ENCODE assay signal across 26 cellular contexts in the genomic region with DNA sequence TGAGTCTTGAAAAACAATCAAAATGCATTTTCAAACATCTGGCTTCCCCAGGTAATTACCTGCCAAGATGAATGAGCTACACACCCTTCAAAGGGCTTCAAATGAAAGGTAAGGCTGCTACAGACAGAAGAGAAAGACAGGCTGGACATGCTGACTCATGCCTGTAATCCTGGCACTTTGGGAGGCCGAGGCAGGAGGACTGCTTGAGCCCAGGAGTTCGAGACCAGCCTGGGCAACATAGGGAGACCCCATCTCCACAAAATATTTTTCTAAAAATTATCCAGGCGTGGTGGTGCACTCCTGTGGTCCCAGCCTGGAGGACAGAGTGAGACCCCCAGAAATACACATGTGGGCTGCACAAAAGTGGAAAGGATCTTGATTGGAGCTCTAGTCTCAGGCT. TPM values are rescaled to one million over a fixed set of nuclear protein-coding genes. Genes with fewer than 3 reads are reported as not detected.
"Had no signal": no experiment of that assay in that cellular context is flagged by ENCODE, and none has a peak within 500 bp of the region (broad histone marks: within the 10 kb centered on the region; RNA-seq: fewer than 3 reads in every experiment).

No MANE protein-coding gene starts in this region.

- H3K27ac Mint-ChIP-seq: activated CD4-positive, alpha-beta memory T cell treated with anti-CD3 and anti-CD28 coated beads for 36 hours; stimulated activated naive B cell treated with anti-CD40 and anti-IgM and Interleukin-4, amounts not matched to agents 10 μg/mL and 1 μg/mL and 100 μg/mL, for 72 hours; T-helper 17 cell had no signal

- H3K4me3 ChIP-seq: body of pancreas, coronary artery, esophagus muscularis mucosa, right atrium auricular region, skin epidermis had no signal

- H3K4me3 Mint-ChIP-seq: activated CD4-positive, alpha-beta memory T cell treated with anti-CD3 and anti-CD28 coated beads for 36 hours; activated CD4-positive, alpha-beta T cell treated with anti-CD3 and anti-CD28 coated beads for 36 hours; activated naive CD8-positive, alpha-beta T cell; naive B cell; stimulated activated naive B cell treated with anti-CD40 and anti-IgM and Interleukin-4, amounts not matched to agents 10 μg/mL and 1 μg/mL and 100 μg/mL, for 72 hours; T-helper 17 cell had no signal

- H3K27me3 Mint-ChIP-seq: activated CD4-positive, alpha-beta memory T cell treated with anti-CD3 and anti-CD28 coated beads for 36 hours; activated CD4-positive, alpha-beta T cell treated with anti-CD3 and anti-CD28 coated beads for 36 hours; activated naive CD8-positive, alpha-beta T cell; naive B cell; stimulated activated naive B cell treated with anti-CD40 and anti-IgM and Interleukin-4, amounts not matched to agents 10 μg/mL and 1 μg/mL and 100 μg/mL, for 72 hours; T-helper 17 cell had no signal

- ATAC-seq: body of pancreas; stimulated activated naive B cell treated with anti-CD40 and anti-IgM and Interleukin-4, amounts not matched to agents 10 μg/mL and 1 μg/mL and 100 μg/mL, for 72 hours; T-helper 17 cell had no signal

- H3K9me3 ChIP-seq: body of pancreas, esophagus muscularis mucosa, neutrophil, right atrium auricular region had no signal

- H3K9me3 Mint-ChIP-seq: activated CD4-positive, alpha-beta memory T cell treated with anti-CD3 and anti-CD28 coated beads for 36 hours; naive B cell; stimulated activated naive B cell treated with anti-CD40 and anti-IgM and Interleukin-4, amounts not matched to agents 10 μg/mL and 1 μg/mL and 100 μg/mL, for 72 hours had no signal

- H3K27ac ChIP-seq: coronary artery, esophagus muscularis mucosa, neutrophil, right atrium auricular region, skin epidermis, WERI-Rb-1 had no signal

- H3K27me3 ChIP-seq: body of pancreas, esophagus muscularis mucosa, neutrophil, right atrium auricular region had no signal

- DNase-seq: activated CD4-positive, alpha-beta memory T cell treated with anti-CD3 and anti-CD28 coated beads for 36 hours; activated CD4-positive, alpha-beta T cell treated with anti-CD3 and anti-CD28 coated beads for 36 hours; activated effector memory CD4-positive, alpha-beta T cell treated with anti-CD3 and anti-CD28 coated beads, Interleukin-2, amount 50 U/mL, for 16 hours; activated T-cell treated with anti-CD3 and anti-CD28 coated beads, Interleukin-2, amount 50 U/mL, for 48 hours; amniotic stem cell; body of pancreas; central memory CD4-positive, alpha-beta T cell; islet precursor cell; naive B cell; stimulated activated CD4-positive, alpha-beta T cell treated with anti-CD3 and anti-CD28 coated beads, Interleukin-15, amount 100 ng/mL, for 24 hours; stimulated activated CD4-positive, alpha-beta T cell treated with anti-CD3 and anti-CD28 coated beads, Interleukin-4, amount 100 ng/mL, for 1 hour; stimulated activated naive B cell treated with anti-CD40 and anti-IgM and Interleukin-4, amounts not matched to agents 10 μg/mL and 1 μg/mL and 100 μg/mL, for 72 hours; T-helper 17 cell; trophoblast cell; WERI-Rb-1 had no signal

- H3K36me3 ChIP-seq: neutrophil, right atrium auricular region, WERI-Rb-1 had no signal

RNA-seq across cellular contexts. Expression of a gene that starts 36.1 kb away (rescaled TPM):
- total RNA-seq: activated CD4-positive, alpha-beta memory T cell treated with anti-CD3 and anti-CD28 coated beads for 36 hours; activated CD4-positive, alpha-beta T cell treated with anti-CD3 and anti-CD28 coated beads for 36 hours; body of pancreas; esophagus muscularis mucosa; left lobe of liver; lung microvascular endothelial cell; mononuclear cell; posterior vena cava; right atrium auricular region; subcutaneous adipose tissue; T-helper 17 cell had no signal
